32 cellular contexts compared by ENCODE assay signal in genomic region chr21:28865488-28866186, GRCh38.
"Had no signal": no experiment of that assay in that cellular context is flagged by ENCODE, and none has a peak within 500 bp of the region (broad histone marks: within the 10 kb centered on the region; RNA-seq: fewer than 3 reads in every experiment).

No MANE protein-coding gene starts in this region.

- H3K27ac ChIP-seq: ascending aorta, coronary artery, dorsolateral prefrontal cortex, esophagus squamous epithelium had no signal

- H3K9me3 Mint-ChIP-seq: activated CD4-positive, alpha-beta memory T cell treated with anti-CD3 and anti-CD28 coated beads, Interleukin-2, amount 10 ng/mL, durations not matched to agents 7 days and 5 days; activated naive CD4-positive, alpha-beta T cell treated with anti-CD3 and anti-CD28 coated beads, Interleukin-2, amount 10 ng/mL, durations not matched to agents 7 days and 5 days; activated naive CD4-positive, alpha-beta T cell treated with anti-CD3 and anti-CD28 coated beads, Interleukin-2, amount 50 U/mL, for 72 hours; activated T-cell treated with anti-CD3 and anti-CD28 coated beads, Interleukin-2, amount 50 U/mL, for 24 hours; activated T-cell treated with anti-CD3 and anti-CD28 coated beads, Interleukin-2, amount 50 U/mL, for 72 hours; brain; central memory CD8-positive, alpha-beta T cell; dendritic cell treated with granulocyte-macrophage colony-stimulating factor and Interleukin-4, amounts not matched to agents 40 ng/mL and 50 ng/mL, for 4 days; T-helper 2 cell treated with Interferon-gamma antibody and Interleukin-4, amounts not matched to agents 5 μg/mL and 100 μg/mL, for 36 hours had no signal

- H3K9me3 ChIP-seq: ascending aorta, esophagus squamous epithelium had no signal

- FAIRE-seq: bronchial epithelial cell, frontal cortex had no signal

- H3K27ac Mint-ChIP-seq: activated CD4-positive, alpha-beta memory T cell treated with anti-CD3 and anti-CD28 coated beads, Interleukin-2, amount 10 ng/mL, durations not matched to agents 7 days and 5 days; activated CD4-positive, alpha-beta T cell treated with anti-CD3 and anti-CD28 coated beads, Interleukin-2, amount 10 ng/mL, durations not matched to agents 7 days and 5 days; activated naive CD4-positive, alpha-beta T cell treated with anti-CD3 and anti-CD28 coated beads, Interleukin-2, amount 10 ng/mL, durations not matched to agents 7 days and 5 days; activated naive CD8-positive, alpha-beta T cell treated with anti-CD3 and anti-CD28 coated beads, Interleukin-2, amount 10 ng/mL, durations not matched to agents 7 days and 5 days; activated T-cell treated with anti-CD3 and anti-CD28 coated beads, Interleukin-2, amount 50 U/mL, for 24 hours; activated T-cell treated with anti-CD3 and anti-CD28 coated beads, Interleukin-2, amount 50 U/mL, for 72 hours; brain; dendritic cell treated with granulocyte-macrophage colony-stimulating factor and Interleukin-4, amounts not matched to agents 40 ng/mL and 50 ng/mL, for 4 days; endodermal cell; T-helper 17 cell; T-helper 2 cell treated with Interferon-gamma antibody and Interleukin-4, amounts not matched to agents 5 μg/mL and 100 μg/mL, for 36 hours had no signal

- H3K27me3 ChIP-seq: ascending aorta, dorsolateral prefrontal cortex, esophagus squamous epithelium had no signal

- H3K36me3 ChIP-seq: ascending aorta, esophagus squamous epithelium had no signal

- H3K4me3 Mint-ChIP-seq: activated CD4-positive, alpha-beta memory T cell treated with anti-CD3 and anti-CD28 coated beads, Interleukin-2, amount 10 ng/mL, durations not matched to agents 7 days and 5 days; activated CD4-positive, alpha-beta T cell treated with anti-CD3 and anti-CD28 coated beads, Interleukin-2, amount 10 ng/mL, durations not matched to agents 7 days and 5 days; activated naive CD4-positive, alpha-beta T cell treated with anti-CD3 and anti-CD28 coated beads, Interleukin-2, amount 10 ng/mL, durations not matched to agents 7 days and 5 days; activated naive CD8-positive, alpha-beta T cell treated with anti-CD3 and anti-CD28 coated beads, Interleukin-2, amount 10 ng/mL, durations not matched to agents 7 days and 5 days; activated T-cell treated with anti-CD3 and anti-CD28 coated beads, Interleukin-2, amount 50 U/mL, for 24 hours; activated T-cell treated with anti-CD3 and anti-CD28 coated beads, Interleukin-2, amount 50 U/mL, for 72 hours; brain; central memory CD8-positive, alpha-beta T cell; dendritic cell treated with granulocyte-macrophage colony-stimulating factor and Interleukin-4, amounts not matched to agents 40 ng/mL and 50 ng/mL, for 4 days; endodermal cell; T-helper 17 cell; T-helper 2 cell treated with Interferon-gamma antibody and Interleukin-4, amounts not matched to agents 5 μg/mL and 100 μg/mL, for 36 hours had no signal

- ATAC-seq: activated naive CD4-positive, alpha-beta T cell treated with anti-CD3 and anti-CD28 coated beads, Interleukin-2, amount 50 U/mL, for 72 hours; activated T-cell treated with anti-CD3 and anti-CD28 coated beads, Interleukin-2, amount 50 U/mL, for 72 hours; T-helper 17 cell had no signal

- H3K36me3 Mint-ChIP-seq: activated naive CD4-positive, alpha-beta T cell treated with anti-CD3 and anti-CD28 coated beads, Interleukin-2, amount 10 ng/mL, durations not matched to agents 7 days and 5 days had no signal

- H3K4me1 ChIP-seq: ascending aorta, esophagus squamous epithelium had no signal

- H3K4me3 ChIP-seq: ascending aorta, coronary artery, dorsolateral prefrontal cortex, esophagus squamous epithelium had no signal

- H3K27me3 Mint-ChIP-seq: activated CD4-positive, alpha-beta memory T cell treated with anti-CD3 and anti-CD28 coated beads, Interleukin-2, amount 10 ng/mL, durations not matched to agents 7 days and 5 days; activated CD4-positive, alpha-beta T cell treated with anti-CD3 and anti-CD28 coated beads, Interleukin-2, amount 10 ng/mL, durations not matched to agents 7 days and 5 days; activated naive CD4-positive, alpha-beta T cell treated with anti-CD3 and anti-CD28 coated beads, Interleukin-2, amount 10 ng/mL, durations not matched to agents 7 days and 5 days; activated naive CD8-positive, alpha-beta T cell treated with anti-CD3 and anti-CD28 coated beads, Interleukin-2, amount 10 ng/mL, durations not matched to agents 7 days and 5 days; activated T-cell treated with anti-CD3 and anti-CD28 coated beads, Interleukin-2, amount 50 U/mL, for 24 hours; brain; central memory CD8-positive, alpha-beta T cell; dendritic cell treated with granulocyte-macrophage colony-stimulating factor and Interleukin-4, amounts not matched to agents 40 ng/mL and 50 ng/mL, for 4 days; T-helper 17 cell had no signal

- H3K4me1 Mint-ChIP-seq: activated CD4-positive, alpha-beta memory T cell treated with anti-CD3 and anti-CD28 coated beads, Interleukin-2, amount 10 ng/mL, durations not matched to agents 7 days and 5 days; activated CD4-positive, alpha-beta T cell treated with anti-CD3 and anti-CD28 coated beads, Interleukin-2, amount 10 ng/mL, durations not matched to agents 7 days and 5 days; activated naive CD4-positive, alpha-beta T cell treated with anti-CD3 and anti-CD28 coated beads, Interleukin-2, amount 10 ng/mL, durations not matched to agents 7 days and 5 days; brain; central memory CD8-positive, alpha-beta T cell; endodermal cell; T-helper 17 cell had no signal

- DNase-seq: activated CD4-positive, alpha-beta memory T cell treated with anti-CD3 and anti-CD28 coated beads, Interleukin-2, amount 10 ng/mL, durations not matched to agents 7 days and 5 days; activated CD4-positive, alpha-beta T cell treated with anti-CD3 and anti-CD28 coated beads for 1 hour; activated CD4-positive, alpha-beta T cell treated with anti-CD3 and anti-CD28 coated beads for 4 hours; activated CD4-positive, alpha-beta T cell treated with anti-CD3 and anti-CD28 coated beads, Interleukin-2, amount 10 ng/mL, durations not matched to agents 7 days and 5 days; activated CD4-positive, alpha-beta T cell treated with anti-CD3 and anti-CD28 coated beads, Interleukin-2, amount 50 U/mL, for 4 hours; activated CD8-positive, alpha-beta memory T cell treated with anti-CD3 and anti-CD28 coated beads, Interleukin-2, amount 50 U/mL, for 48 hours; activated gamma-delta T cell; activated naive CD4-positive, alpha-beta T cell; activated naive CD4-positive, alpha-beta T cell treated with anti-CD3 and anti-CD28 coated beads, Interleukin-2, amount 10 ng/mL, durations not matched to agents 7 days and 5 days; activated naive CD8-positive, alpha-beta T cell treated with anti-CD3 and anti-CD28 coated beads, Interleukin-2, amount 10 ng/mL, durations not matched to agents 7 days and 5 days; activated T-cell treated with anti-CD3 and anti-CD28 coated beads for 4 hours; activated T-cell treated with anti-CD3 and anti-CD28 coated beads, Interleukin-2, amount 50 U/mL, for 24 hours; activated T-cell treated with anti-CD3 and anti-CD28 coated beads, Interleukin-2, amount 50 U/mL, for 72 hours; dorsolateral prefrontal cortex; effector memory CD4-positive, alpha-beta T cell; endodermal cell; erythroblast; esophagus squamous epithelium; foreskin fibroblast; head of caudate nucleus; T-helper 1 cell; T-helper 17 cell; T1000 had no signal
